Comparison of ENCODE assay signal across 41 cellular contexts in the genomic region with DNA sequence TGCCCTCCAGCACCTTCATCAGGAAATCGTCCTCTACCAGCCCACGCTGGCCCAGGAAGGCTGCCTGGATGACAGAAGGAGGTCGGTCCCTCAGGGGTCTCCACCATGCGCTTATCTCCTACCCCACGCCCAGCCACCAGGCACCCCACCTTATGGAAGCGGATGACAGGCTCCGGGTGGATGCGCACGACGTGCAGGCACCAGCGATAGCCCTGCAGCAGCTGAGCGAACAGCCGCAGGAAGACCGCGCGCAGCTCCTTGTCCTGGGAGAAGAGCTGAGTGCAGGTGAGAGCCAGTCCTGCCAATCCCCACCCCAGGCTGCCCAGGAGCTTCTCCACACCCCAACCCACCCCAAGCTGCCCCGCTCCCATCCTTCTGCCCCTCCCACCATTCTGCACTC. TPM values are rescaled to one million over a fixed set of nuclear protein-coding genes. Genes with fewer than 3 reads are reported as not detected.
"Had no signal": no experiment of that assay in that cellular context is flagged by ENCODE, and none has a peak within 500 bp of the region (broad histone marks: within the 10 kb centered on the region; RNA-seq: fewer than 3 reads in every experiment).

No MANE protein-coding gene starts in this region.

- H3K9me3 ChIP-seq: adrenal gland, ascending aorta, body of pancreas, breast epithelium had no signal

- H3K27me3 Mint-ChIP-seq: activated naive CD4-positive, alpha-beta T cell treated with anti-CD3 and anti-CD28 coated beads, Interleukin-2, amount 10 ng/mL, durations not matched to agents 7 days and 5 days; activated naive CD4-positive, alpha-beta T cell treated with anti-CD3 and anti-CD28 coated beads, Interleukin-2, amount 50 U/mL, for 24 hours; activated naive CD8-positive, alpha-beta T cell; activated naive CD8-positive, alpha-beta T cell treated with anti-CD3 and anti-CD28 coated beads for 36 hours; activated naive CD8-positive, alpha-beta T cell treated with anti-CD3 and anti-CD28 coated beads, Interleukin-2, amount 10 ng/mL, durations not matched to agents 7 days and 5 days; activated naive CD8-positive, alpha-beta T cell treated with anti-CD3 and anti-CD28 coated beads, Interleukin-2, amount 50 U/mL, for 24 hours; activated T-cell treated with anti-CD3 and anti-CD28 coated beads, Interleukin-2, amount 50 U/mL, for 24 hours; activated T-helper 17 cell treated with anti-CD3 and anti-CD28 coated beads, Interleukin-2, amount 50 U/mL, for 72 hours; central memory CD8-positive, alpha-beta T cell had no signal

- H3K27ac ChIP-seq: adrenal gland, ascending aorta, body of pancreas, brain microvascular endothelial cell, breast epithelium, cardiac muscle cell had no signal

- H3K9me3 Mint-ChIP-seq: activated naive CD4-positive, alpha-beta T cell treated with anti-CD3 and anti-CD28 coated beads for 36 hours; activated naive CD4-positive, alpha-beta T cell treated with anti-CD3 and anti-CD28 coated beads, Interleukin-2, amount 10 ng/mL, durations not matched to agents 7 days and 5 days; activated naive CD4-positive, alpha-beta T cell treated with anti-CD3 and anti-CD28 coated beads, Interleukin-2, amount 50 U/mL, for 24 hours; activated naive CD4-positive, alpha-beta T cell treated with anti-CD3 and anti-CD28 coated beads, Interleukin-2, amount 50 U/mL, for 72 hours; activated naive CD8-positive, alpha-beta T cell treated with anti-CD3 and anti-CD28 coated beads for 36 hours; activated naive CD8-positive, alpha-beta T cell treated with anti-CD3 and anti-CD28 coated beads, Interleukin-2, amount 10 ng/mL, durations not matched to agents 7 days and 5 days; activated naive CD8-positive, alpha-beta T cell treated with anti-CD3 and anti-CD28 coated beads, Interleukin-2, amount 50 U/mL, for 24 hours; activated T-cell treated with anti-CD3 and anti-CD28 coated beads, Interleukin-2, amount 50 U/mL, for 24 hours; activated T-cell treated with anti-CD3 and anti-CD28 coated beads, Interleukin-2, amount 50 U/mL, for 4 hours; activated T-cell treated with anti-CD3 and anti-CD28 coated beads, Interleukin-2, amount 50 U/mL, for 72 hours; activated T-helper 1 cell treated with anti-CD3 and anti-CD28 coated beads, Interleukin-12 subunit alpha, Interleukin-12 subunit beta, Interleukin-2, Interleukin-4 antibody, amounts not matched to agents 30 ng/mL and 10 ng/mL and 1 ng/mL, durations not matched to agents 14 hours and 24 hours and 36 hours; activated T-helper 17 cell treated with anti-CD3 and anti-CD28 coated beads, Interleukin-2, amount 50 U/mL, for 72 hours; activated T-helper 2 cell treated with anti-CD3 and anti-CD28 coated beads, Interferon-gamma antibody, Interleukin-2, Interleukin-4, amounts not matched to agents 10 μg/mL and 5 μg/mL and 100 μg/mL, durations not matched to agents 14 hours and 24 hours and 36 hours; brain; central memory CD8-positive, alpha-beta T cell had no signal

- H3K4me3 ChIP-seq: adrenal gland, ascending aorta, body of pancreas, breast epithelium, cardiac muscle cell had no signal

- H3K4me1 Mint-ChIP-seq: activated T-helper 17 cell treated with anti-CD3 and anti-CD28 coated beads, Interleukin-2, amount 50 U/mL, for 72 hours; brain had no signal

- H3K27ac Mint-ChIP-seq: activated naive CD4-positive, alpha-beta T cell treated with anti-CD3 and anti-CD28 coated beads for 36 hours; activated naive CD4-positive, alpha-beta T cell treated with anti-CD3 and anti-CD28 coated beads, Interleukin-2, amount 10 ng/mL, durations not matched to agents 7 days and 5 days; activated naive CD4-positive, alpha-beta T cell treated with anti-CD3 and anti-CD28 coated beads, Interleukin-2, amount 50 U/mL, for 24 hours; activated naive CD8-positive, alpha-beta T cell; activated naive CD8-positive, alpha-beta T cell treated with anti-CD3 and anti-CD28 coated beads for 36 hours; activated naive CD8-positive, alpha-beta T cell treated with anti-CD3 and anti-CD28 coated beads, Interleukin-2, amount 10 ng/mL, durations not matched to agents 7 days and 5 days; activated naive CD8-positive, alpha-beta T cell treated with anti-CD3 and anti-CD28 coated beads, Interleukin-2, amount 50 U/mL, for 24 hours; activated T-cell treated with anti-CD3 and anti-CD28 coated beads, Interleukin-2, amount 50 U/mL, for 24 hours; activated T-cell treated with anti-CD3 and anti-CD28 coated beads, Interleukin-2, amount 50 U/mL, for 72 hours; activated T-helper 1 cell treated with anti-CD3 and anti-CD28 coated beads, Interleukin-12 subunit alpha, Interleukin-12 subunit beta, Interleukin-2, Interleukin-4 antibody, amounts not matched to agents 30 ng/mL and 10 ng/mL and 1 ng/mL, durations not matched to agents 14 hours and 24 hours and 36 hours; activated T-helper 17 cell treated with anti-CD3 and anti-CD28 coated beads, Interleukin-2, amount 50 U/mL, for 72 hours; activated T-helper 2 cell treated with anti-CD3 and anti-CD28 coated beads, Interferon-gamma antibody, Interleukin-2, Interleukin-4, amounts not matched to agents 10 μg/mL and 5 μg/mL and 100 μg/mL, durations not matched to agents 14 hours and 24 hours and 36 hours; brain had no signal

- H3K27me3 ChIP-seq: adrenal gland, ascending aorta, body of pancreas, brain microvascular endothelial cell, breast epithelium, cardiac muscle cell had no signal

- ATAC-seq: activated naive CD4-positive, alpha-beta T cell treated with anti-CD3 and anti-CD28 coated beads, Interleukin-2, amount 50 U/mL, for 72 hours; activated naive CD8-positive, alpha-beta T cell treated with anti-CD3 and anti-CD28 coated beads, Interleukin-2, amount 50 U/mL, for 24 hours; activated T-cell treated with anti-CD3 and anti-CD28 coated beads, Interleukin-2, amount 50 U/mL, for 4 hours; activated T-cell treated with anti-CD3 and anti-CD28 coated beads, Interleukin-2, amount 50 U/mL, for 72 hours; activated T-helper 17 cell treated with anti-CD3 and anti-CD28 coated beads, Interleukin-2, amount 50 U/mL, for 72 hours; body of pancreas had no signal

- DNase-seq: activated effector memory CD4-positive, alpha-beta T cell treated with anti-CD3 and anti-CD28 coated beads, Interleukin-2, amount 50 U/mL, for 16 hours; activated effector memory CD4-positive, alpha-beta T cell treated with Interleukin-2 at 50 U/mL for 16 hours; activated gamma-delta T cell; activated gamma-delta T cell treated with Interleukin-2 at 50 U/mL for 16 hours; activated naive CD4-positive, alpha-beta T cell; activated naive CD4-positive, alpha-beta T cell treated with anti-CD3 and anti-CD28 coated beads for 36 hours; activated naive CD4-positive, alpha-beta T cell treated with anti-CD3 and anti-CD28 coated beads, Interleukin-2, amount 10 ng/mL, durations not matched to agents 7 days and 5 days; activated naive CD4-positive, alpha-beta T cell treated with anti-CD3 and anti-CD28 coated beads, Interleukin-2, amount 50 U/mL, for 16 hours; activated naive CD4-positive, alpha-beta T cell treated with Interleukin-2 at 50 U/mL for 16 hours; activated naive CD8-positive, alpha-beta T cell treated with anti-CD3 and anti-CD28 coated beads for 36 hours; activated naive CD8-positive, alpha-beta T cell treated with anti-CD3 and anti-CD28 coated beads, Interleukin-2, amount 10 ng/mL, durations not matched to agents 7 days and 5 days; activated naive CD8-positive, alpha-beta T cell treated with anti-CD3 and anti-CD28 coated beads, Interleukin-2, amount 50 U/mL, for 24 hours; activated T-cell treated with anti-CD3 and anti-CD28 coated beads, Interleukin-2, amount 50 U/mL, for 1 hour; activated T-cell treated with anti-CD3 and anti-CD28 coated beads, Interleukin-2, amount 50 U/mL, for 24 hours; activated T-cell treated with anti-CD3 and anti-CD28 coated beads, Interleukin-2, amount 50 U/mL, for 4 hours; activated T-cell treated with anti-CD3 and anti-CD28 coated beads, Interleukin-2, amount 50 U/mL, for 48 hours; activated T-cell treated with anti-CD3 and anti-CD28 coated beads, Interleukin-2, amount 50 U/mL, for 72 hours; adrenal gland; amniotic stem cell; amygdala; anterior cingulate cortex; aorta; body of pancreas; brain microvascular endothelial cell; caudate nucleus; central memory CD4-positive, alpha-beta T cell; cerebellar nuclear complex had no signal

- H3K4me3 Mint-ChIP-seq: activated naive CD4-positive, alpha-beta T cell treated with anti-CD3 and anti-CD28 coated beads for 36 hours; activated naive CD4-positive, alpha-beta T cell treated with anti-CD3 and anti-CD28 coated beads, Interleukin-2, amount 10 ng/mL, durations not matched to agents 7 days and 5 days; activated naive CD4-positive, alpha-beta T cell treated with anti-CD3 and anti-CD28 coated beads, Interleukin-2, amount 50 U/mL, for 24 hours; activated naive CD8-positive, alpha-beta T cell; activated naive CD8-positive, alpha-beta T cell treated with anti-CD3 and anti-CD28 coated beads for 36 hours; activated naive CD8-positive, alpha-beta T cell treated with anti-CD3 and anti-CD28 coated beads, Interleukin-2, amount 10 ng/mL, durations not matched to agents 7 days and 5 days; activated naive CD8-positive, alpha-beta T cell treated with anti-CD3 and anti-CD28 coated beads, Interleukin-2, amount 50 U/mL, for 24 hours; activated T-cell treated with anti-CD3 and anti-CD28 coated beads, Interleukin-2, amount 50 U/mL, for 24 hours; activated T-cell treated with anti-CD3 and anti-CD28 coated beads, Interleukin-2, amount 50 U/mL, for 4 hours; activated T-cell treated with anti-CD3 and anti-CD28 coated beads, Interleukin-2, amount 50 U/mL, for 72 hours; activated T-helper 1 cell treated with anti-CD3 and anti-CD28 coated beads, Interleukin-12 subunit alpha, Interleukin-12 subunit beta, Interleukin-2, Interleukin-4 antibody, amounts not matched to agents 30 ng/mL and 10 ng/mL and 1 ng/mL, durations not matched to agents 14 hours and 24 hours and 36 hours; activated T-helper 17 cell treated with anti-CD3 and anti-CD28 coated beads, Interleukin-2, amount 50 U/mL, for 72 hours; brain; central memory CD8-positive, alpha-beta T cell had no signal

RNA-seq across cellular contexts. Expression of a gene that starts 16.3 kb away (rescaled TPM):
- total RNA-seq: ascending aorta had no signal

RNA-seq across cellular contexts. Expression of a gene that starts 21.6 kb away (rescaled TPM):
- total RNA-seq: activated naive CD8-positive, alpha-beta T cell treated with anti-CD3 and anti-CD28 coated beads, Interleukin-2, amount 10 ng/mL, durations not matched to agents 7 days and 5 days; activated T-helper 2 cell treated with anti-CD3 and anti-CD28 coated beads, Interferon-gamma antibody, Interleukin-2, Interleukin-4, amounts not matched to agents 10 μg/mL and 5 μg/mL and 100 μg/mL, durations not matched to agents 14 hours and 24 hours and 36 hours; adrenal gland; aorta; ascending aorta; body of pancreas; breast epithelium; bronchial epithelial cell; cardiac muscle cell; cardiac septum; cerebellum had no signal
- polyA plus RNA-seq: adrenal gland, aorta, cardiac muscle cell had no signal
